In the genomic region with DNA sequence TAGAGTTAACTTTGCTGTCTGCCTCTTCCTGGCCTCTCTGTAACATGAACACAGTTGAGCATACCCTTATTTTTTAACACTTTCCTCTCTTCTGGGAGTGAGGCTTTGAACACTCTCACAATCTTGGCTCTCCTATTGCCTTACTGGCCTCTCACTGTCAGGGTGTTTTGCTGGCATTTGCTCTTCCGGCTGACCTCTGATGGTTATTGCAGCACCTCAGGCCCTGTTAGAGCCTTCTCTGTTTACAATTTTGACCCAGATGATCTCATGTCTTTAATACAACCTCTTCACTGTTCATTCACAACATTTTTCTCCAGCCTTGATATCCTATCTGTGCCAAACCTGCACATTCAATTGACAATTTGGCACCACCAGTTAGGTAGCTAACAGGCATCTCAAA, we compare ENCODE assay signal across 8 cellular contexts.
"Had no signal": no experiment of that assay in that cellular context is flagged by ENCODE, and none has a peak within 500 bp of the region (broad histone marks: within the 10 kb centered on the region; RNA-seq: fewer than 3 reads in every experiment).

No MANE protein-coding gene starts in this region.

- DNase-seq: GDM1, GF-D8 had no signal

- H3K4me3 ChIP-seq: GM12878 had no signal

- ATAC-seq: GM12878 had no signal

- FAIRE-seq: G401.6, GM12878, GM12891, GM12892, GM18507, GM19239 had no signal
